In genomic region chr7:81846398-81846797, GRCh38 we compare ENCODE assay signal across 10 cellular contexts.
DNase-seq lines count a peak whose midpoint lies in the region; ATAC-seq, FAIRE-seq and TF ChIP-seq lines count a peak whose summit lies in the region.
"Had no signal": no experiment of that assay in that cellular context is flagged by ENCODE, and none has a peak within 500 bp of the region (broad histone marks: within the 10 kb centered on the region; RNA-seq: fewer than 3 reads in every experiment).

No MANE protein-coding gene starts in this region.

- H3K36me3 Mint-ChIP-seq in MCF 10A (ENCODE audit: insufficient read depth, unreplicated experiment): no peaks in the 10 kb centered on the region
- H3K36me3 Mint-ChIP-seq in astrocyte (ENCODE audit: low read depth, unreplicated experiment): no peaks in the 10 kb centered on the region

- intact Hi-C loops in MCF 10A (cut with micrococcal nuclease) (no loop called here), breast epithelium (cut with DNase I; ENCODE audit: low total_unique reads) (no loop called here)

- H3K9me3 ChIP-seq in breast epithelium (no peaks in the 10 kb centered on the region), astrocyte (ENCODE audit: insufficient read depth, low read depth, low read length) (no peaks in the 10 kb centered on the region), mucosa of rectum (ENCODE audit: control insufficient read depth in 2 of 2, low read length in 2 of 2) (no peaks in the 10 kb centered on the region)

- H3K9me3 Mint-ChIP-seq in MCF 10A (ENCODE audit: unreplicated experiment): no peaks in the 10 kb centered on the region
- H3K9me3 Mint-ChIP-seq in astrocyte (ENCODE audit: unreplicated experiment): peaks cover 2% of the 10 kb centered on the region

- peak; percentile 53 for ATAC-seq in HG03469 (IDR thresholded peaks at IDR 0.05; ENCODE audit: unreplicated experiment)
- ATAC-seq in HG02588 (IDR thresholded peaks at IDR 0.05; ENCODE audit: unreplicated experiment): no peak

- no peaks in the 10 kb centered on the region for H3K79me2 ChIP-seq in astrocyte (ENCODE audit: insufficient read depth, low read length)
- H3K79me2 ChIP-seq: parathyroid adenoma had no signal

- BruUV-seq in MCF 10A (replicated peaks; lab: Mats Ljungman, UMichigan): no TSS peak

- FAIRE-seq in astrocyte (lab: Jason Lieb, UNC): peak; percentile 59

- CTCF ChIA-PET in MCF 10A (lab: Yijun Ruan, JAX): interaction anchor here (1.2 kb wide), 1 partner anchor 10 kb away, joined by 3 read pairs; no protein-coding TSS in a partner anchor

- no peak overlapping the region for H3K27ac ChIP-seq in breast epithelium
- no peak overlapping the region for H3K27ac ChIP-seq in astrocyte (ENCODE audit: low read depth, low read length)
- H3K27ac ChIP-seq in mucosa of rectum (ENCODE audit: low read depth in 2 of 2, low read length in 2 of 2): peak overlapping the region; percentile 12 to 42
- H3K27ac ChIP-seq: parathyroid adenoma, VCaP had no signal

- POLR2A ChIA-PET in MCF 10A (lab: Yijun Ruan, JAX): no interaction called here

- H3K4me1 ChIP-seq in breast epithelium: no peaks in the 10 kb centered on the region
- H3K4me1 ChIP-seq in astrocyte (ENCODE audit: insufficient read depth, low read length): no peaks in the 10 kb centered on the region
- no peaks in the 10 kb centered on the region for H3K4me1 ChIP-seq in mucosa of rectum (ENCODE audit: control insufficient read depth in 2 of 2, insufficient read depth in 2 of 2, low read length in 2 of 2)
- H3K4me1 ChIP-seq: parathyroid adenoma had no signal

- H3K4me3 ChIP-seq in breast epithelium: no peak overlapping the region
- H3K4me3 ChIP-seq in astrocyte (ENCODE audit: insufficient read depth, low read depth, low read length): no peak overlapping the region
- peak overlapping the region in 1 of 2 donors; percentile 4 for H3K4me3 ChIP-seq in mucosa of rectum (ENCODE audit: low read length in 2 of 2)

- H3K4me1 Mint-ChIP-seq in MCF 10A (ENCODE audit: insufficient read depth, unreplicated experiment) (no peaks in the 10 kb centered on the region), astrocyte (ENCODE audit: low read depth, unreplicated experiment) (peaks cover 12% of the 10 kb centered on the region)

- H3K4me2 ChIP-seq in astrocyte (ENCODE audit: low read length): peak overlapping the region; percentile 18

- H3K36me3 ChIP-seq in breast epithelium (no peaks in the 10 kb centered on the region), astrocyte (ENCODE audit: insufficient read depth, low read length) (no peaks in the 10 kb centered on the region), mucosa of rectum (ENCODE audit: control insufficient read depth in 2 of 2, insufficient read depth in 2 of 2, low read length in 2 of 2) (no peaks in the 10 kb centered on the region)

- H3K27me3 ChIP-seq in breast epithelium (no peaks in the 10 kb centered on the region), astrocyte (ENCODE audit: insufficient read depth, low read length) (no peaks in the 10 kb centered on the region), mucosa of rectum (ENCODE audit: control insufficient read depth in 2 of 2, insufficient read depth in 2 of 2, low read length in 2 of 2) (no peaks in the 10 kb centered on the region)

- no peak overlapping the region for H3K4me3 Mint-ChIP-seq in MCF 10A (ENCODE audit: unreplicated experiment)
- H3K4me3 Mint-ChIP-seq in astrocyte (ENCODE audit: unreplicated experiment): no peak overlapping the region

- DNase-seq in MCF 10A (ENCODE audit: unreplicated experiment) (peak; percentile 2), breast epithelium (ENCODE audit: low spot score in 2 of 2) (no peak), astrocyte (ENCODE audit: low read depth) (peak; percentile 29), ureter (ENCODE audit: low spot score) (no peak), NCI-H2029 treated with DMSO at 0.1 percent for 48 hours (lab: John Stamatoyannopoulos, UW) (no peak)

- no peaks in the 10 kb centered on the region for H4K20me1 ChIP-seq in astrocyte (ENCODE audit: insufficient read depth, low read length)

- H3K27me3 Mint-ChIP-seq in MCF 10A (ENCODE audit: insufficient read depth, unreplicated experiment): peaks cover 39% of the 10 kb centered on the region
- no peaks in the 10 kb centered on the region for H3K27me3 Mint-ChIP-seq in astrocyte (ENCODE audit: low read depth, unreplicated experiment)

- no peak for TF ChIP-seq POLR2A in breast epithelium (IDR thresholded peaks at IDR 0.05)

- no peak overlapping the region for H3K9ac ChIP-seq in astrocyte (ENCODE audit: low read length)
- H3K9ac ChIP-seq in mucosa of rectum (ENCODE audit: low read depth in 1 of 2, low read length in 2 of 2): no peak overlapping the region
- H3K9ac ChIP-seq: parathyroid adenoma had no signal

- peak overlapping the region; percentile 36 for H2AFZ ChIP-seq in astrocyte (ENCODE audit: low read depth, low read length)
- H2AFZ ChIP-seq: parathyroid adenoma had no signal

- TF ChIP-seq CTCF in MCF 10A (IDR thresholded peaks at IDR 0.05; ENCODE audit: unreplicated experiment) (no peak), breast epithelium (IDR thresholded peaks at IDR 0.05) (no peak), astrocyte (IDR thresholded peaks at IDR 0.05; ENCODE audit: insufficient read depth, low read depth, low read length) (no peak)

- H3K27ac Mint-ChIP-seq in MCF 10A (ENCODE audit: low read depth, unreplicated experiment) (no peak overlapping the region), astrocyte (ENCODE audit: unreplicated experiment) (no peak overlapping the region)

Comparison
In these comparisons a context has a peak if more than half of its experiments do, and no peak if none do; other contexts are left out.
1. DNase-seq: peak in MCF 10A (single experiment) and astrocyte (single experiment); none in breast epithelium (0 of 2), ureter (single experiment) and NCI-H2029 treated with DMSO at 0.1 percent for 48 hours (single experiment).
2. H3K27ac ChIP-seq: peak in mucosa of rectum (2 of 2); none in breast epithelium (0 of 2) and astrocyte (single experiment).